ENCODE assay signal across 20 cellular contexts in genomic region chr3:193314161-193314560, GRCh38.
DNase-seq lines count a peak whose midpoint lies in the region; ATAC-seq and TF ChIP-seq lines count a peak whose summit lies in the region.
"Had no signal": no experiment of that assay in that cellular context is flagged by ENCODE, and none has a peak within 500 bp of the region (broad histone marks: within the 10 kb centered on the region; RNA-seq: fewer than 3 reads in every experiment).

No MANE protein-coding gene starts in this region.

- H3K9me3 ChIP-seq in RWPE2 (ENCODE audit: severe bottlenecking) (no peaks in the 10 kb centered on the region), thyroid gland (no peaks in the 10 kb centered on the region)
- H3K9me3 ChIP-seq: left lung, mucosa of descending colon, uterus had no signal

- no peak for TF ChIP-seq POLR2A in thyroid gland (IDR thresholded peaks at IDR 0.05)

- intact Hi-C loops in thyroid gland (cut with DNase I), result no loop called here

- no peak overlapping the region for H3K27ac ChIP-seq in RWPE2 (ENCODE audit: poor library complexity, severe bottlenecking)
- H3K27ac ChIP-seq in thyroid gland, result no peak overlapping the region
- H3K27ac ChIP-seq: left lung, SK-N-MC, uterus had no signal

- H3K4me3 ChIP-seq in AG10803 (ENCODE audit: low read length), result no peak overlapping the region
- no peak overlapping the region for H3K4me3 ChIP-seq in RWPE2 (ENCODE audit: severe bottlenecking)
- no peak overlapping the region for H3K4me3 ChIP-seq in kidney epithelial cell (ENCODE audit: low read depth, low read length)
- H3K4me3 ChIP-seq in thyroid gland (replicated peaks in 1 of 3), result no peak overlapping the region
- H3K4me3 ChIP-seq: left lung, mucosa of descending colon, SK-N-MC, uterus had no signal

- ATAC-seq in HG03159 (IDR thresholded peaks at IDR 0.05; ENCODE audit: unreplicated experiment), result peak; percentile 44
- no peak for ATAC-seq in RWPE2 (ENCODE audit: low read depth)
- ATAC-seq: activated CD4-positive, alpha-beta T cell treated with anti-CD3 and anti-CD28 coated beads for 36 hours; left lung; mucosa of descending colon had no signal

- no peaks in the 10 kb centered on the region for H3K27me3 ChIP-seq in RWPE2 (ENCODE audit: insufficient read depth, poor library complexity, severe bottlenecking)
- H3K27me3 ChIP-seq in kidney epithelial cell (ENCODE audit: control insufficient read depth, insufficient read depth, low read length), result no peaks in the 10 kb centered on the region
- no peaks in the 10 kb centered on the region for H3K27me3 ChIP-seq in thyroid gland
- H3K27me3 ChIP-seq: left lung, uterus had no signal

- 84 to 91% methylated on average over 3 of the region's 3 CpGs for WGBS in thyroid gland, 2 donors

- DNase-seq in AG10803 (ENCODE audit: low read depth) (no peak), RWPE2 (ENCODE audit: low spot score) (no peak), kidney epithelial cell (ENCODE audit: low read depth) (no peak), thyroid gland (no peak), NCI-H82 (lab: John Stamatoyannopoulos, UW) (no peak), dedifferentiated amniotic fluid mesenchymal stem cell (ENCODE audit: extremely low spot score) (no peak), NOMO-1 treated with DMSO at 0.1 percent for 48 hours (lab: John Stamatoyannopoulos, UW; ENCODE audit: unreplicated experiment) (no peak)
- DNase-seq: ACHN; activated CD4-positive, alpha-beta T cell treated with anti-CD3 and anti-CD28 coated beads for 36 hours; activated CD8-positive, alpha-beta memory T cell treated with anti-CD3 and anti-CD28 coated beads, Interleukin-2, amount 50 U/mL, for 48 hours; activated naive CD4-positive, alpha-beta T cell; CD4-positive, alpha-beta memory T cell; foreskin melanocyte; left lung; mucosa of descending colon; NCI-H1694 treated with DMSO at 0.1 percent for 48 hours; stimulated activated CD4-positive, alpha-beta T cell treated with anti-CD3 and anti-CD28 coated beads, Interleukin-2, amount 100 ng/mL, for 48 hours; uterus had no signal

- peak; percentile 15; the same call in 1 of the 2 replicates for TF ChIP-seq CTCF in AG10803 (conservative IDR thresholded peaks at IDR 0.05; ENCODE audit: low read length)
- TF ChIP-seq CTCF in RWPE2 (IDR thresholded peaks at IDR 0.05; ENCODE audit: poor library complexity, severe bottlenecking), result peak; percentile 22
- TF ChIP-seq CTCF in kidney epithelial cell (IDR thresholded peaks at IDR 0.05; ENCODE audit: insufficient read depth, low read length, poor library complexity, severe bottlenecking), result peak; percentile 24
- TF ChIP-seq CTCF in thyroid gland (IDR thresholded peaks at IDR 0.05), result no peak

- H3K4me1 ChIP-seq in RWPE2 (ENCODE audit: insufficient read depth, poor library complexity, severe bottlenecking), result no peaks in the 10 kb centered on the region
- peaks cover 0 to 7% of the 10 kb centered on the region in 2 donors for H3K4me1 ChIP-seq in thyroid gland
- H3K4me1 ChIP-seq: left lung, uterus had no signal

- H3K36me3 ChIP-seq in RWPE2 (ENCODE audit: low read depth), result no peaks in the 10 kb centered on the region
- no peaks in the 10 kb centered on the region for H3K36me3 ChIP-seq in kidney epithelial cell (ENCODE audit: control insufficient read depth, insufficient read depth, low read length)
- no peaks in the 10 kb centered on the region for H3K36me3 ChIP-seq in thyroid gland
- H3K36me3 ChIP-seq: left lung, uterus had no signal

Comparison
In these comparisons a context has a peak if more than half of its experiments do, and no peak if none do; other contexts are left out.
1. CTCF ChIP-seq: peak in AG10803 (single experiment), RWPE2 (single experiment) and kidney epithelial cell (single experiment); none in thyroid gland (0 of 6).